ENCODE assay signal across 8 cellular contexts in genomic region chr1:231806623-231807470, GRCh38.
A peak's percentile ranks its signal among the peaks of the same experiment; 100 is the strongest.
DNase-seq lines count a peak whose midpoint lies in the region; ATAC-seq and TF ChIP-seq lines count a peak whose summit lies in the region.

No MANE protein-coding gene starts in this region.

- CTCF ChIA-PET in Panc1 (lab: Charles Lee) = interaction anchor here (0.9 kb wide), 1 partner anchor 50 kb away, joined by 4 read pairs; no protein-coding TSS in a partner anchor

- peak; percentile 81 for DNase-seq in HuH-7 (ENCODE audit: low spot score)
- DNase-seq in Panc1 (ENCODE audit: low read depth, low spot score) = no peak
- peak; percentile 28 to 56 for DNase-seq in breast epithelium (ENCODE audit: low spot score in 2 of 2)
- DNase-seq in kidney tubule cell (ENCODE audit: low spot score) = peak; percentile 72
- peak in 1 of 2 donors; percentile 58 for DNase-seq in stimulated activated effector memory CD8-positive, alpha-beta T cell treated with anti-CD3 and anti-CD28 coated beads, Interleukin-12 subunit alpha, Interleukin-12 subunit beta, amount 100 ng/mL, for 72 hours (ENCODE audit: low spot score in 2 of 2)
- no peak for DNase-seq in activated CD4-positive, CD25-positive, alpha-beta regulatory T cell (lab: John Stamatoyannopoulos, UW)

- H3K27ac Mint-ChIP-seq in stimulated activated effector memory CD8-positive, alpha-beta T cell treated with anti-CD3 and anti-CD28 coated beads, Interleukin-12 subunit alpha, Interleukin-12 subunit beta, amount 100 ng/mL, for 72 hours = no peak overlapping the region

- no peaks in the 10 kb centered on the region for H3K36me3 Mint-ChIP-seq in stimulated activated effector memory CD8-positive, alpha-beta T cell treated with anti-CD3 and anti-CD28 coated beads, Interleukin-12 subunit alpha, Interleukin-12 subunit beta, amount 100 ng/mL, for 72 hours

- no peak overlapping the region for H3K4me2 ChIP-seq in DOHH2 (ENCODE audit: low read length)

- no peaks in the 10 kb centered on the region for H3K4me1 Mint-ChIP-seq in stimulated activated effector memory CD8-positive, alpha-beta T cell treated with anti-CD3 and anti-CD28 coated beads, Interleukin-12 subunit alpha, Interleukin-12 subunit beta, amount 100 ng/mL, for 72 hours

- no peaks in the 10 kb centered on the region for H3K4me1 ChIP-seq in DOHH2 (ENCODE audit: control insufficient read depth, low read length)
- no peaks in the 10 kb centered on the region for H3K4me1 ChIP-seq in Panc1 (ENCODE audit: control insufficient read depth, insufficient read depth, low read length)
- no peaks in the 10 kb centered on the region for H3K4me1 ChIP-seq in breast epithelium

- ATAC-seq in GM21381 (IDR thresholded peaks at IDR 0.05; ENCODE audit: unreplicated experiment) (peak; percentile 82), Panc1 (peak; percentile 90)
- ATAC-seq in stimulated activated effector memory CD8-positive, alpha-beta T cell treated with anti-CD3 and anti-CD28 coated beads, Interleukin-12 subunit alpha, Interleukin-12 subunit beta, amount 100 ng/mL, for 72 hours = peak; percentile 78

- H3F3A ChIP-seq in DOHH2 (ENCODE audit: control insufficient read depth, insufficient read depth) = no peaks in the 10 kb centered on the region

- no peak for TF ChIP-seq POLR2A in breast epithelium (IDR thresholded peaks at IDR 0.05)

- no peaks in the 10 kb centered on the region for H3K9me2 ChIP-seq in DOHH2 (replicated peaks; ENCODE audit: control insufficient read depth, low read length)

- no peaks in the 10 kb centered on the region for H3K79me2 ChIP-seq in DOHH2 (ENCODE audit: control insufficient read depth, low read length)

- BruUV-seq in Panc1 (replicated peaks; lab: Mats Ljungman, UMichigan) = no TSS peak

- TF ChIP-seq CTCF in DOHH2 (IDR thresholded peaks at IDR 0.05; ENCODE audit: low read depth, low read length, poor library complexity, severe bottlenecking) (peak; percentile 70), Panc1 (IDR thresholded peaks at IDR 0.05) (peak; percentile 59), breast epithelium (IDR thresholded peaks at IDR 0.05) (peak; percentile 16 to 54 (median 46))

- H3K27me3 ChIP-seq in DOHH2 (ENCODE audit: control insufficient read depth, low read length) (no peaks in the 10 kb centered on the region), Panc1 (ENCODE audit: control insufficient read depth, insufficient read depth, low read length) (no peaks in the 10 kb centered on the region), breast epithelium (no peaks in the 10 kb centered on the region)

- in situ Hi-C loops in Panc1 (cut with HindIII; ENCODE audit: low pct_unique_long_range_greater_than_20kb, low sequenced_read_pairs) = no loop called here

- H3K4me3 ChIP-seq in DOHH2 (ENCODE audit: low read length) (no peak overlapping the region), Panc1 (ENCODE audit: low read depth in 2 of 2, low read length in 2 of 2) (no peak overlapping the region), breast epithelium (no peak overlapping the region)

- H3K9me3 ChIP-seq in DOHH2 (ENCODE audit: control insufficient read depth, insufficient read depth, low read length) (no peaks in the 10 kb centered on the region), Panc1 (ENCODE audit: control insufficient read depth, insufficient read depth, low read depth, low read length) (no peaks in the 10 kb centered on the region), breast epithelium (peaks cover 0 to 5% of the 10 kb centered on the region in 2 donors)

- no peak overlapping the region for H3K4me3 Mint-ChIP-seq in stimulated activated effector memory CD8-positive, alpha-beta T cell treated with anti-CD3 and anti-CD28 coated beads, Interleukin-12 subunit alpha, Interleukin-12 subunit beta, amount 100 ng/mL, for 72 hours

- H4K20me1 ChIP-seq in DOHH2 (ENCODE audit: control insufficient read depth, insufficient read depth, low read depth, low read length) = no peaks in the 10 kb centered on the region

- intact Hi-C loops in Panc1 (cut with micrococcal nuclease; ENCODE audit: unreplicated experiment) = no loop called here
- intact Hi-C loops in breast epithelium (cut with DNase I; ENCODE audit: low total_unique reads) = no loop called here

- H3K9me3 Mint-ChIP-seq in stimulated activated effector memory CD8-positive, alpha-beta T cell treated with anti-CD3 and anti-CD28 coated beads, Interleukin-12 subunit alpha, Interleukin-12 subunit beta, amount 100 ng/mL, for 72 hours = no peaks in the 10 kb centered on the region

- H3K36me3 ChIP-seq in DOHH2 (ENCODE audit: control insufficient read depth, low read length) (no peaks in the 10 kb centered on the region), Panc1 (ENCODE audit: control insufficient read depth, insufficient read depth, low read length) (no peaks in the 10 kb centered on the region), breast epithelium (no peaks in the 10 kb centered on the region)

- POLR2A ChIA-PET in Panc1 (lab: Charles Lee) = no interaction called here

- no peak overlapping the region for H3K27ac ChIP-seq in DOHH2 (ENCODE audit: low read depth, low read length)
- H3K27ac ChIP-seq in Panc1 (ENCODE audit: low read length) = no peak overlapping the region
- no peak overlapping the region for H3K27ac ChIP-seq in breast epithelium

Comparison
In these comparisons a context has a peak if more than half of its experiments do, and no peak if none do; other contexts are left out.
1. DNase-seq: peak in HuH-7 (single experiment), breast epithelium (2 of 2) and kidney tubule cell (single experiment); none in Panc1 (single experiment) and activated CD4-positive, CD25-positive, alpha-beta regulatory T cell (0 of 4).
2. Peak in every context shown above with its lines, with median percentiles within 50 percentile points of each other: CTCF ChIP-seq and ATAC-seq.